ENCODE assay signal across 13 cellular contexts in the genomic region with DNA sequence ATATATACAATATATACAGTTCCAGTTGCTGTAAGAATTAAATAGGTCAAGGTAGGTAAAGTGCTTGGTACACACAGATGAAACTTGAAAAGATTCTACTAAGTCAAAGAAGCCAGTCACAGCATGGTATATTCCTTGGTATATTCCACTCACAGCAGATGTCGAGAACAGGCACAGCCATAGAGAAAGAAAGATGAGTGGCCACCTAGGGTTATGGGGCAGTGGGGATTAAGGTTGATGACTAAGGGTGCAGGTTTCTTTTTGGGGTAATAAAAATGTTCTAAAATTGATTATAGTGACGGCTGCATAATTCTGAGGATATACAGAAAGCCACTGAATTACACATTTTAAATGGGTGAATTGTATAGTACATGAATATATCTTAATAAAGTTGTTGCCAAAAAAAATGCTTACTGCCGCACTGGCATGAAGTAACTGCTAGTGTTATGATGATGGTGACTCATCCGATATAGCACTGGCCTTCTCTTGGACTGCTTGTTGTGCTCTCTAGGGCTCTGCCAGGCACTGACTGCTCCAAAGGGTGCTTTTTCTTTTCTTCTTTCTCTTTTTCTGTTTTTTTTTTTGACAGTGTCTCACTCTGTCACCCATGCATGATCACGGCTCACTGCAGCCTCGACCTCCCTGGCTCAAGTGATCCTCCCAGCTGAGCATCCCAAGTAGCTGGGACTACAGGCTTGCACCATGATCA. TPM values are rescaled to one million over a fixed set of nuclear protein-coding genes. Genes with fewer than 3 reads are reported as not detected.
A peak's percentile ranks its signal among the peaks of the same experiment; 100 is the strongest.
DNase-seq lines count a peak whose midpoint lies in the region; ATAC-seq and TF ChIP-seq lines count a peak whose summit lies in the region.
"Had no signal": no experiment of that assay in that cellular context is flagged by ENCODE, and none has a peak within 500 bp of the region (broad histone marks: within the 10 kb centered on the region; RNA-seq: fewer than 3 reads in every experiment).

No MANE protein-coding gene starts in this region.

- H3K27ac ChIP-seq in RWPE1 (peak overlapping the region; percentile 77), sigmoid colon (no peak overlapping the region), MM.1S (ENCODE audit: low read length) (no peak overlapping the region)
- H3K27ac ChIP-seq: left ventricle myocardium inferior, right atrium auricular region, SK-N-MC had no signal

- H3K36me3 ChIP-seq in sigmoid colon (peaks cover 0 to 36% (median 2%) of the 10 kb centered on the region in 4 donors), MM.1S (replicated peaks; ENCODE audit: insufficient read depth, low read length) (no peaks in the 10 kb centered on the region)

- in situ Hi-C loops in KBM-7 (cut with MboI; ENCODE audit: low pct_unique_long_range_greater_than_20kb, low sequenced_read_pairs): no loop called here

- no peak overlapping the region for H3K9ac ChIP-seq in MM.1S (ENCODE audit: low read length)

- POLR2A ChIA-PET in RWPE1 (lab: Yijun Ruan, JAX; ENCODE audit: low non-redundant PET): no interaction called here

- H3K79me2 ChIP-seq in MM.1S (ENCODE audit: low read length): no peaks in the 10 kb centered on the region

- no peak for ATAC-seq in HG03520 (IDR thresholded peaks at IDR 0.05; ENCODE audit: unreplicated experiment)
- ATAC-seq: activated CD8-positive, alpha-beta T cell treated with anti-CD3 and anti-CD28 coated beads for 36 hours had no signal

- WGBS in sigmoid colon, 2 donors: 80 to 83% methylated on average over 6 of the region's 6 CpGs

- no peak overlapping the region for H2AFZ ChIP-seq in MM.1S (ENCODE audit: low read length)

- H3K27me3 ChIP-seq in sigmoid colon (no peaks in the 10 kb centered on the region), MM.1S (replicated peaks; ENCODE audit: insufficient read depth, low read length) (no peaks in the 10 kb centered on the region)
- H3K27me3 ChIP-seq: right atrium auricular region had no signal

- H3K9me3 ChIP-seq in sigmoid colon: no peaks in the 10 kb centered on the region
- H3K9me3 ChIP-seq in MM.1S (replicated peaks; ENCODE audit: insufficient read depth, low read length): no peaks in the 10 kb centered on the region
- H3K9me3 ChIP-seq: left ventricle myocardium inferior, right atrium auricular region had no signal

- no peak for TF ChIP-seq CTCF in RWPE1 (conservative IDR thresholded peaks at IDR 0.05; ENCODE audit: low read depth)
- TF ChIP-seq CTCF in sigmoid colon (IDR thresholded peaks at IDR 0.05): no peak
- no peak for TF ChIP-seq CTCF in MM.1S (IDR thresholded peaks at IDR 0.05; ENCODE audit: low read length)

- DNase-seq in EH (ENCODE audit: low read depth) (peak; percentile 89), RWPE1 (ENCODE audit: low spot score) (peak; percentile 68), fibroblast of peridontal ligament (ENCODE audit: extremely low read depth) (peak; percentile 90), sigmoid colon (peak; percentile 19), putamen (ENCODE audit: low spot score) (no peak), MM.1S (no peak), KBM-7 (no peak)
- DNase-seq: activated CD8-positive, alpha-beta T cell treated with anti-CD3 and anti-CD28 coated beads for 36 hours; Kasumi-1; left ventricle myocardium inferior had no signal

- no peak overlapping the region for H3K4me2 ChIP-seq in MM.1S (ENCODE audit: low read depth, low read length)

- intact Hi-C loops in sigmoid colon (cut with DNase I): no loop called here

- H4K20me1 ChIP-seq in MM.1S (ENCODE audit: insufficient read depth, low read length): no peaks in the 10 kb centered on the region

- no peaks in the 10 kb centered on the region for H3K4me1 ChIP-seq in sigmoid colon
- no peaks in the 10 kb centered on the region for H3K4me1 ChIP-seq in MM.1S (ENCODE audit: low read length)
- H3K4me1 ChIP-seq: left ventricle myocardium inferior, right atrium auricular region had no signal

- H3K9me2 ChIP-seq in MM.1S (replicated peaks; ENCODE audit: insufficient read depth, low read length): no peaks in the 10 kb centered on the region

- H3F3A ChIP-seq in MM.1S (ENCODE audit: insufficient read depth, low read length): no peaks in the 10 kb centered on the region

- no peak for TF ChIP-seq POLR2A in sigmoid colon (IDR thresholded peaks at IDR 0.05)

- no peak for TF ChIP-seq EP300 in sigmoid colon (IDR thresholded peaks at IDR 0.05)

- CTCF ChIA-PET in RWPE1 (lab: Yijun Ruan, JAX): interaction anchor here (0.6 to 1.0 kb wide), 3 partner anchors 32 to 1566 kb away, joined by 3 to 4 read pairs (median 3); no protein-coding TSS in a partner anchor

- no peak overlapping the region for H3K4me3 ChIP-seq in sigmoid colon
- H3K4me3 ChIP-seq in MM.1S (ENCODE audit: low read length): no peak overlapping the region
- H3K4me3 ChIP-seq: left ventricle myocardium inferior, right atrium auricular region, SK-N-MC had no signal

RNA-seq across cellular contexts. Expression of gene TBC1D2, which starts 23.5 kb away (rescaled TPM):
- total RNA-seq in sigmoid colon: 10 to 100 TPM in 1 of 4 donors, 1 to 10 TPM in 3; 4.8 to 13.8 (median 5.3) TPM
- polyA plus RNA-seq in sigmoid colon: 10 to 100 TPM; 13.3 to 23.8 (median 15.0) TPM

RNA-seq across cellular contexts. Expression of gene CORO2A, which starts 39.5 kb away (rescaled TPM):
- total RNA-seq in sigmoid colon: 1 to 10 TPM; 1.2 to 1.8 (median 1.4) TPM
- polyA plus RNA-seq in sigmoid colon: 10 to 100 TPM; 16.8 to 39.6 (median 33.3) TPM

Comparison
In these comparisons a context has a peak if more than half of its experiments do, and no peak if none do; other contexts are left out.
1. DNase-seq: peak in EH (single experiment), RWPE1 (single experiment), fibroblast of peridontal ligament (single experiment) and sigmoid colon (single experiment); none in putamen (single experiment), MM.1S (single experiment) and KBM-7 (single experiment).